Comparison of ENCODE assay signal across 14 cellular contexts in the genomic region with DNA sequence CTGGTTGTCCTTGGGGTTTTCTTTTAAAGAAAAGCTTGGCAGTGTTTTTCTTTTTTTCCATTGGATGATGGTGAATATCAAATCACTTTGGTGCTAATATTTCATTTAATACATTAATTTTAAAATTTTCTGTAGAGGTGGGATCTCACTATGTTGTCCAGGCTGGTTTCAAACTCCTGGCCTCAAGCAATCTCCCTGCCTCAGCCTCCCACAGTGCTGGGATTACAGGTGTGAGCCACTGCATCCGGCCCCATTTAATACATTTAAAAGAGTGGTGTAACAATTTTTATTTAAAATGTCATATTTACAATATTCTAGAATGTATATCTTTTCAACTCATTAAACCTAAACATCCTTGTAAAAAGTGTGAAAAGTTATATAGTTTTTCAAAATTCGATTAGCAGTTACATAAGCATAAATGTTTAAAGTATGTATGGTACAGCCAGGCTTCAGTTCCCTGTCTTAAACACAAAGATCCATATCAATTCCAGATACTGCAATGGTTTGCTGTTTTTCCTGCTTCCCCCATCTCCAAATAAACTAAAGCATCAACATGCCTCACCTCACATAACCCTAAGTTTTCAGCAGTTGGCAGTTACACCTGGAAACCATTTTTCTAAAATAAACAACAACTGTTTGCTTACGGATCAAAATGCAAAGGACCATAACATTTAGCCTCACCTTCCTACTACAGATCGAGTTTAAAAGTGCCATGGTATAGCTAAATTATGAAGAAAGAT. TPM values are rescaled to one million over a fixed set of nuclear protein-coding genes. Genes with fewer than 3 reads are reported as not detected.
DNase-seq lines count a peak whose midpoint lies in the region; ATAC-seq and TF ChIP-seq lines count a peak whose summit lies in the region.
"Had no signal": no experiment of that assay in that cellular context is flagged by ENCODE, and none has a peak within 500 bp of the region (broad histone marks: within the 10 kb centered on the region; RNA-seq: fewer than 3 reads in every experiment).

No MANE protein-coding gene starts in this region.

- WGBS in suprapubic skin = 58% methylated on average over 4 of the region's 4 CpGs

- H3K9me2 ChIP-seq in GM23338 (ENCODE audit: insufficient read depth) = no peaks in the 10 kb centered on the region
- H3K9me2 ChIP-seq: SK-N-SH had no signal

- H3K9ac ChIP-seq in parathyroid adenoma = no peak overlapping the region
- H3K9ac ChIP-seq: SK-N-SH had no signal

- TF ChIP-seq CTCF in GM23338 (conservative IDR thresholded peaks at IDR 0.05; ENCODE audit: low read depth in 2 of 2) (no peak), parathyroid adenoma (IDR thresholded peaks at IDR 0.05) (no peak), suprapubic skin (IDR thresholded peaks at IDR 0.05) (no peak)

- TF ChIP-seq EP300 in suprapubic skin (IDR thresholded peaks at IDR 0.05) = no peak

- H3K4me2 ChIP-seq in GM23338 = no peak overlapping the region
- no peak overlapping the region for H3K4me2 ChIP-seq in parathyroid adenoma (ENCODE audit: low read length)
- H3K4me2 ChIP-seq: SK-N-SH had no signal

- ATAC-seq in GM23338 (no peak), GM18505 (IDR thresholded peaks at IDR 0.05; ENCODE audit: unreplicated experiment) (no peak)
- ATAC-seq: activated CD8-positive, alpha-beta memory T cell treated with anti-CD3 and anti-CD28 coated beads, Interleukin-2, amount 10 ng/mL, durations not matched to agents 7 days and 5 days; left cardiac atrium had no signal

- peaks cover 4% of the 10 kb centered on the region for H3K27me3 Mint-ChIP-seq in GM23338 (ENCODE audit: insufficient read depth, low read depth, poor library complexity)

- H3K4me3 ChIP-seq in GM23338 (no peak overlapping the region), parathyroid adenoma (ENCODE audit: low read depth, low read length) (peak overlapping the region; percentile 15), suprapubic skin (no peak overlapping the region)
- H3K4me3 ChIP-seq: esophagus squamous epithelium, prostate gland had no signal

- H3K36me3 ChIP-seq in GM23338 (ENCODE audit: insufficient read depth) = no peaks in the 10 kb centered on the region
- H3K36me3 ChIP-seq in parathyroid adenoma (ENCODE audit: control insufficient read depth, insufficient read depth, low read length) = no peaks in the 10 kb centered on the region
- H3K36me3 ChIP-seq in suprapubic skin = no peaks in the 10 kb centered on the region
- H3K36me3 ChIP-seq: esophagus squamous epithelium, prostate gland had no signal

- H4K20me1 ChIP-seq in GM23338 (replicated peaks; ENCODE audit: insufficient read depth) = no peaks in the 10 kb centered on the region

- no peak for DNase-seq in GM23338 (ENCODE audit: low spot score)
- peak; percentile 53 for DNase-seq in NCI-H2107 (lab: John Stamatoyannopoulos, UW)
- peak; percentile 94 for DNase-seq in SHP77 treated with DMSO at 0.1 percent for 48 hours (lab: John Stamatoyannopoulos, UW)
- DNase-seq in suprapubic skin (ENCODE audit: low spot score in 2 of 2) = no peak
- no peak for DNase-seq in activated effector memory CD4-positive, alpha-beta T cell treated with anti-CD3 and anti-CD28 coated beads, Interleukin-2, amount 50 U/mL, for 16 hours
- DNase-seq: activated CD8-positive, alpha-beta memory T cell treated with anti-CD3 and anti-CD28 coated beads, Interleukin-2, amount 10 ng/mL, durations not matched to agents 7 days and 5 days; activated naive CD4-positive, alpha-beta T cell treated with Interleukin-2 at 50 U/mL for 16 hours; C1 segment of cervical spinal cord; esophagus squamous epithelium; left cardiac atrium; SK-N-SH had no signal

- H3K27ac ChIP-seq in GM23338 (ENCODE audit: low read depth) (no peak overlapping the region), parathyroid adenoma (peak overlapping the region; percentile 77), suprapubic skin (no peak overlapping the region)

- peaks cover 13% of the 10 kb centered on the region for H3K4me1 Mint-ChIP-seq in GM23338

- TF ChIP-seq POLR2A in suprapubic skin (IDR thresholded peaks at IDR 0.05) = no peak
- no peak for TF ChIP-seq POLR2A in GM18505 (IDR thresholded peaks at IDR 0.05; ENCODE audit: borderline replicate concordance, extremely low read depth, insufficient read depth, insufficient read length)

- H3F3A ChIP-seq in GM23338 (replicated peaks; ENCODE audit: low read depth) = no peaks in the 10 kb centered on the region

- H3K4me3 Mint-ChIP-seq in GM23338 = no peak overlapping the region
- H3K4me3 Mint-ChIP-seq: activated CD8-positive, alpha-beta memory T cell treated with anti-CD3 and anti-CD28 coated beads, Interleukin-2, amount 10 ng/mL, durations not matched to agents 7 days and 5 days had no signal

- H3K27ac Mint-ChIP-seq in GM23338 = no peak overlapping the region
- H3K27ac Mint-ChIP-seq: activated CD8-positive, alpha-beta memory T cell treated with anti-CD3 and anti-CD28 coated beads, Interleukin-2, amount 10 ng/mL, durations not matched to agents 7 days and 5 days had no signal

- H3K9me3 Mint-ChIP-seq in GM23338 = no peaks in the 10 kb centered on the region

- H3K9me3 ChIP-seq in parathyroid adenoma (ENCODE audit: control insufficient read depth, low read length) (no peaks in the 10 kb centered on the region), suprapubic skin (no peaks in the 10 kb centered on the region)
- H3K9me3 ChIP-seq: esophagus squamous epithelium, prostate gland, SK-N-SH had no signal

- H2AFZ ChIP-seq in GM23338 = peak overlapping the region; percentile 29; the same call in 1 of the 2 replicates
- no peak overlapping the region for H2AFZ ChIP-seq in parathyroid adenoma

- no peaks in the 10 kb centered on the region for H3K79me2 ChIP-seq in GM23338 (replicated peaks; ENCODE audit: insufficient read depth)
- no peaks in the 10 kb centered on the region for H3K79me2 ChIP-seq in parathyroid adenoma

- no peaks in the 10 kb centered on the region for H3K27me3 ChIP-seq in GM23338 (ENCODE audit: insufficient read depth)
- no peaks in the 10 kb centered on the region for H3K27me3 ChIP-seq in parathyroid adenoma (ENCODE audit: control insufficient read depth, insufficient read depth, low read length)
- H3K27me3 ChIP-seq in suprapubic skin = no peaks in the 10 kb centered on the region
- H3K27me3 ChIP-seq: esophagus squamous epithelium had no signal

- H3K36me3 Mint-ChIP-seq in GM23338 (ENCODE audit: low read depth) = no peaks in the 10 kb centered on the region
- H3K36me3 Mint-ChIP-seq: activated CD8-positive, alpha-beta memory T cell treated with anti-CD3 and anti-CD28 coated beads, Interleukin-2, amount 10 ng/mL, durations not matched to agents 7 days and 5 days had no signal

- peaks cover 14% of the 10 kb centered on the region for H3K4me1 ChIP-seq in GM23338 (ENCODE audit: insufficient read depth)
- H3K4me1 ChIP-seq in parathyroid adenoma = peaks cover 11% of the 10 kb centered on the region
- H3K4me1 ChIP-seq in suprapubic skin = no peaks in the 10 kb centered on the region

TF ChIP-seq in GM23338, 12 proteins besides CTCF, POLR2A, EP300 and RAD21 (continues in another document):
- no peak for TF ChIP-seq JUNB (IDR thresholded peaks at IDR 0.05; ENCODE audit: unreplicated experiment)

RNA-seq across cellular contexts. Expression of gene LGALS8, which starts 8.9 kb away (rescaled TPM):
- 11.5 and 20.2 TPM in 2 replicates for total RNA-seq in GM23338 (2014; rRNA removed; shearing (Covaris generic))
- polyA plus RNA-seq in GM23338 (2016; fragmentation: Nextera tagmentation; extraction: Ambion mirVana) = 10.1 and 10.5 TPM in 2 replicates
- total RNA-seq in suprapubic skin = 100 to 1,000 TPM in 2 of 4 donors, 10 to 100 TPM in 2; 70.2 to 280 (median 99.3) TPM

Comparison
In these comparisons a context has a peak if more than half of its experiments do, and no peak if none do; other contexts are left out.
1. DNase-seq: peak in NCI-H2107 (single experiment) and SHP77 treated with DMSO at 0.1 percent for 48 hours (single experiment); none in GM23338 (single experiment), suprapubic skin (0 of 2) and activated effector memory CD4-positive, alpha-beta T cell treated with anti-CD3 and anti-CD28 coated beads, Interleukin-2, amount 50 U/mL, for 16 hours (single experiment).